In genomic region chr11:86061483-86061882, GRCh38 we compare ENCODE assay signal across 19 cellular contexts. TPM values are rescaled to one million over a fixed set of nuclear protein-coding genes. Genes with fewer than 3 reads are reported as not detected.
A peak's percentile ranks its signal among the peaks of the same experiment; 100 is the strongest.
DNase-seq lines count a peak whose midpoint lies in the region; ATAC-seq and TF ChIP-seq lines count a peak whose summit lies in the region.
"Had no signal": no experiment of that assay in that cellular context is flagged by ENCODE, and none has a peak within 500 bp of the region (broad histone marks: within the 10 kb centered on the region; RNA-seq: fewer than 3 reads in every experiment).

No MANE protein-coding gene starts in this region.

- POLR2A ChIA-PET in activated B cell treated with CpG ODN at 0.5 μM for 24 hours (lab: Charles Lee): no interaction called here

- peaks cover 20% of the 10 kb centered on the region for H3K4me1 ChIP-seq in endodermal cell (ENCODE audit: control insufficient read depth, insufficient read depth, low read length)

- H3K27ac ChIP-seq in endodermal cell (ENCODE audit: low read depth, low read length): no peak overlapping the region
- H3K27ac ChIP-seq: PC-9, SK-N-MC had no signal

- H3K9ac ChIP-seq in endodermal cell (ENCODE audit: extremely low read depth, low read length, poor library complexity, severe bottlenecking): no peak overlapping the region
- H3K9ac ChIP-seq: parathyroid adenoma had no signal

- no peaks in the 10 kb centered on the region for H3K27me3 Mint-ChIP-seq in activated CD8-positive, alpha-beta memory T cell treated with anti-CD3 and anti-CD28 coated beads, Interleukin-2, amount 10 ng/mL, durations not matched to agents 7 days and 5 days
- no peaks in the 10 kb centered on the region for H3K27me3 Mint-ChIP-seq in activated B cell treated with CpG ODN at 0.5 μM for 24 hours
- H3K27me3 Mint-ChIP-seq in endodermal cell (ENCODE audit: insufficient read depth): no peaks in the 10 kb centered on the region
- H3K27me3 Mint-ChIP-seq in stimulated activated naive CD8-positive, alpha-beta T cell treated with anti-CD3 and anti-CD28 coated beads, Interleukin-15, amount 100 ng/mL, for 72 hours: no peaks in the 10 kb centered on the region

- peak overlapping the region; percentile 66 for H3K4me3 Mint-ChIP-seq in activated CD8-positive, alpha-beta memory T cell treated with anti-CD3 and anti-CD28 coated beads, Interleukin-2, amount 10 ng/mL, durations not matched to agents 7 days and 5 days
- H3K4me3 Mint-ChIP-seq in activated B cell treated with CpG ODN at 0.5 μM for 24 hours: peak overlapping the region; percentile 50
- no peak overlapping the region for H3K4me3 Mint-ChIP-seq in endodermal cell
- peak overlapping the region; percentile 47 to 52 for H3K4me3 Mint-ChIP-seq in stimulated activated naive CD8-positive, alpha-beta T cell treated with anti-CD3 and anti-CD28 coated beads, Interleukin-15, amount 100 ng/mL, for 72 hours

- no peaks in the 10 kb centered on the region for H3K27me3 ChIP-seq in endodermal cell (ENCODE audit: control insufficient read depth, insufficient read depth, low read length, poor library complexity, severe bottlenecking)
- H3K27me3 ChIP-seq: esophagus squamous epithelium, heart right ventricle had no signal

- peaks cover 2% of the 10 kb centered on the region for H3K9me3 Mint-ChIP-seq in activated CD8-positive, alpha-beta memory T cell treated with anti-CD3 and anti-CD28 coated beads, Interleukin-2, amount 10 ng/mL, durations not matched to agents 7 days and 5 days (ENCODE audit: low read depth)
- H3K9me3 Mint-ChIP-seq in activated B cell treated with CpG ODN at 0.5 μM for 24 hours (no peaks in the 10 kb centered on the region), endodermal cell (no peaks in the 10 kb centered on the region)
- no peaks in the 10 kb centered on the region for H3K9me3 Mint-ChIP-seq in stimulated activated naive CD8-positive, alpha-beta T cell treated with anti-CD3 and anti-CD28 coated beads, Interleukin-15, amount 100 ng/mL, for 72 hours

- H3K36me3 Mint-ChIP-seq in activated CD8-positive, alpha-beta memory T cell treated with anti-CD3 and anti-CD28 coated beads, Interleukin-2, amount 10 ng/mL, durations not matched to agents 7 days and 5 days: peaks cover 44% of the 10 kb centered on the region
- H3K36me3 Mint-ChIP-seq in activated B cell treated with CpG ODN at 0.5 μM for 24 hours (ENCODE audit: low read depth) (peaks cover 10% of the 10 kb centered on the region), endodermal cell (ENCODE audit: low read depth) (no peaks in the 10 kb centered on the region)

- TF ChIP-seq CTCF in activated B cell treated with CpG ODN at 0.5 μM for 24 hours (IDR thresholded peaks at IDR 0.05): no peak
- TF ChIP-seq CTCF in endodermal cell (conservative IDR thresholded peaks at IDR 0.05): no peak

- no peaks in the 10 kb centered on the region for H3K9me3 ChIP-seq in endodermal cell (ENCODE audit: control insufficient read depth, low read length)
- H3K9me3 ChIP-seq: esophagus squamous epithelium, heart right ventricle, mucosa of descending colon had no signal

- no peak for DNase-seq in activated CD8-positive, alpha-beta memory T cell treated with anti-CD3 and anti-CD28 coated beads, Interleukin-2, amount 10 ng/mL, durations not matched to agents 7 days and 5 days
- no peak for DNase-seq in activated CD8-positive, alpha-beta memory T cell treated with anti-CD3 and anti-CD28 coated beads, Interleukin-2, amount 50 U/mL, for 48 hours
- no peak for DNase-seq in activated B cell treated with CpG ODN at 0.5 μM for 24 hours
- no peak for DNase-seq in endodermal cell
- no peak for DNase-seq in stimulated activated naive CD8-positive, alpha-beta T cell treated with anti-CD3 and anti-CD28 coated beads, Interleukin-15, amount 100 ng/mL, for 72 hours
- DNase-seq: aorta, Calu3, cortex of kidney, esophagus squamous epithelium, heart right ventricle, mucosa of descending colon, NCI-H187, NCI-H524 treated with DMSO at 0.1 percent for 48 hours, PC-9 had no signal

- H3K4me3 ChIP-seq in endodermal cell (ENCODE audit: low read length): peak overlapping the region; percentile 68
- H3K4me3 ChIP-seq: mucosa of descending colon, PC-9, SK-N-MC had no signal

- CTCF ChIA-PET in activated CD8-positive, alpha-beta memory T cell treated with anti-CD3 and anti-CD28 coated beads, Interleukin-2, amount 10 ng/mL, durations not matched to agents 7 days and 5 days (lab: Charles Lee): interaction anchor here (1.5 to 1.6 kb wide), 2 partner anchors 15 to 17 kb away, joined by 4 read pairs; no protein-coding TSS in a partner anchor
- CTCF ChIA-PET in activated B cell treated with CpG ODN at 0.5 μM for 24 hours (lab: Charles Lee): no interaction called here

- H3K27ac Mint-ChIP-seq in activated CD8-positive, alpha-beta memory T cell treated with anti-CD3 and anti-CD28 coated beads, Interleukin-2, amount 10 ng/mL, durations not matched to agents 7 days and 5 days: peak overlapping the region; percentile 87
- H3K27ac Mint-ChIP-seq in activated B cell treated with CpG ODN at 0.5 μM for 24 hours (peak overlapping the region; percentile 32), endodermal cell (no peak overlapping the region)
- no peak overlapping the region for H3K27ac Mint-ChIP-seq in stimulated activated naive CD8-positive, alpha-beta T cell treated with anti-CD3 and anti-CD28 coated beads, Interleukin-15, amount 100 ng/mL, for 72 hours

- H3K36me3 ChIP-seq in endodermal cell (ENCODE audit: control insufficient read depth, insufficient read depth, low read length): peaks cover 3% of the 10 kb centered on the region
- H3K36me3 ChIP-seq: esophagus squamous epithelium, heart right ventricle had no signal

- ATAC-seq in activated CD8-positive, alpha-beta memory T cell treated with anti-CD3 and anti-CD28 coated beads, Interleukin-2, amount 10 ng/mL, durations not matched to agents 7 days and 5 days: no peak
- ATAC-seq in activated B cell treated with CpG ODN at 0.5 μM for 24 hours (ENCODE audit: low read depth): no peak
- no peak for ATAC-seq in stimulated activated naive CD8-positive, alpha-beta T cell treated with anti-CD3 and anti-CD28 coated beads, Interleukin-15, amount 100 ng/mL, for 72 hours
- no peak for ATAC-seq in HG03520 (IDR thresholded peaks at IDR 0.05; ENCODE audit: unreplicated experiment)
- ATAC-seq in GM19351 (IDR thresholded peaks at IDR 0.05; ENCODE audit: unreplicated experiment): no peak
- ATAC-seq in HG02938 (IDR thresholded peaks at IDR 0.05; ENCODE audit: unreplicated experiment): no peak
- ATAC-seq: heart right ventricle had no signal

- 88 to 96% methylated on average over 3 of the region's 4 CpGs for WGBS in endodermal cell (ENCODE audit: insufficient coverage in 1 of 2, insufficient read length in 1 of 2), 2 experiments

- intact Hi-C loops in activated B cell treated with CpG ODN at 0.5 μM for 24 hours (cut with micrococcal nuclease): no loop called here

- peaks cover 72% of the 10 kb centered on the region for H3K4me1 Mint-ChIP-seq in activated CD8-positive, alpha-beta memory T cell treated with anti-CD3 and anti-CD28 coated beads, Interleukin-2, amount 10 ng/mL, durations not matched to agents 7 days and 5 days
- H3K4me1 Mint-ChIP-seq in activated B cell treated with CpG ODN at 0.5 μM for 24 hours (peaks cover 92% of the 10 kb centered on the region), endodermal cell (peaks cover 69% of the 10 kb centered on the region)
- peaks cover 80% of the 10 kb centered on the region for H3K4me1 Mint-ChIP-seq in stimulated activated naive CD8-positive, alpha-beta T cell treated with anti-CD3 and anti-CD28 coated beads, Interleukin-15, amount 100 ng/mL, for 72 hours

RNA-seq across cellular contexts. Expression of gene PICALM, which starts 7.4 kb away (rescaled TPM):
- total RNA-seq in activated CD8-positive, alpha-beta memory T cell treated with anti-CD3 and anti-CD28 coated beads, Interleukin-2, amount 10 ng/mL, durations not matched to agents 7 days and 5 days: 100 to 1,000 TPM; 123 to 166 TPM
- 118 and 139 TPM in 2 replicates for total RNA-seq in activated B cell treated with CpG ODN at 0.5 μM for 24 hours
- total RNA-seq in endodermal cell: 100 to 1,000 TPM; 120 to 129 TPM
- 126 TPM for polyA plus RNA-seq in endodermal cell (2013, experiment 1 of 2)
- 130 TPM for polyA plus RNA-seq in endodermal cell (2013, experiment 2 of 2)

Comparison
In these comparisons a context has a peak if more than half of its experiments do, and no peak if none do; other contexts are left out.
1. H3K27ac Mint-ChIP-seq: peak in activated CD8-positive, alpha-beta memory T cell treated with anti-CD3 and anti-CD28 coated beads, Interleukin-2, amount 10 ng/mL, durations not matched to agents 7 days and 5 days (single experiment) and activated B cell treated with CpG ODN at 0.5 μM for 24 hours (single experiment); none in endodermal cell (single experiment) and stimulated activated naive CD8-positive, alpha-beta T cell treated with anti-CD3 and anti-CD28 coated beads, Interleukin-15, amount 100 ng/mL, for 72 hours (0 of 2).